8 cellular contexts compared by ENCODE assay signal in genomic region chr17:16419929-16420271, GRCh38.
A peak's percentile ranks its signal among the peaks of the same experiment; 100 is the strongest.
DNase-seq lines count a peak whose midpoint lies in the region; ATAC-seq and TF ChIP-seq lines count a peak whose summit lies in the region.

No MANE protein-coding gene starts in this region.

- ATAC-seq in GM19452 (IDR thresholded peaks at IDR 0.05; ENCODE audit: unreplicated experiment) = peak; percentile 7
- peak; percentile 67 for ATAC-seq in SK-N-SH treated with all-trans-retinoic acid at 6 μM for 48 hours
- no peak for ATAC-seq in GM18498 (IDR thresholded peaks at IDR 0.05; ENCODE audit: unreplicated experiment)
- no peak for ATAC-seq in HG03520 (IDR thresholded peaks at IDR 0.05; ENCODE audit: unreplicated experiment)

- H3K4me3 ChIP-seq in choroid plexus epithelial cell (ENCODE audit: low read depth, low read length) = peak overlapping the region; percentile 8

- TF ChIP-seq CTCF in choroid plexus epithelial cell (conservative IDR thresholded peaks at IDR 0.05; ENCODE audit: low read depth, low read length) = no peak

- DNase-seq in choroid plexus epithelial cell (ENCODE audit: low read depth) (peak; percentile 90), smooth muscle cell of the brain vasculature (ENCODE audit: low read depth, low spot score) (peak; percentile 69), NCI-H1105 (lab: John Stamatoyannopoulos, UW) (no peak), RPMI8226 (no peak)

TF ChIP-seq in SK-N-SH treated with all-trans-retinoic acid at 6 μM for 48 hours, 23 proteins besides CTCF, POLR2A, EP300 and RAD21:
- TF ChIP-seq ISL1 (CRISPR knock-in tag; IDR thresholded peaks at IDR 0.05) = no peak
- no peak for TF ChIP-seq TSHZ2 (CRISPR knock-in tag; IDR thresholded peaks at IDR 0.05)
- no peak for TF ChIP-seq ZNF8 (CRISPR knock-in tag; IDR thresholded peaks at IDR 0.05)
- peak; percentile 54; the same call in 1 of the 2 replicates for TF ChIP-seq PATZ1 (CRISPR knock-in tag; IDR thresholded peaks at IDR 0.05; ENCODE audit: borderline replicate concordance)

Comparison
In these comparisons a context has a peak if more than half of its experiments do, and no peak if none do; other contexts are left out.
1. ATAC-seq: peak in GM19452 (single experiment) and SK-N-SH treated with all-trans-retinoic acid at 6 μM for 48 hours (single experiment); none in GM18498 (single experiment) and HG03520 (single experiment).
2. DNase-seq: peak in choroid plexus epithelial cell (single experiment) and smooth muscle cell of the brain vasculature (single experiment); none in NCI-H1105 (single experiment) and RPMI8226 (single experiment).